ENCODE assay signal across 10 cellular contexts in the genomic region with DNA sequence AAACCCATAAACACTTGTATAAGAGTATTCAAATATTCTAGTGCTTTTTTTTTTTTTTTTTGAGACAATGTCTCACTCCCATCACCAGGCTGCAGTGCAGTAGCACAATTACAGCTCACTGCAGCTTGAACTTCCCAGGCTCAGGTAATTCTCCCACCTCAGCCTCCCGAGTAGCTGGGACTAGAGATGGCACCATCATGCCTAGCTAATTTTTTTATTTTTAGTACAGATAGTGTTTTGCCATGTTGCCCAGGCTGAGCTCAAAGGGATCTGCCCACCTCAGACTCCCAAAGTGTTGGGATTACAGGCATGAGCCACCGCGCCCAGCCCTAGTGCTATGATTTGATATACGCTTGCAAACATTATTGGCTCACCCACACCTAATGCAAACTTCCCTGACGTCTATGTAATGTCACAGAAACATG. TPM values are rescaled to one million over a fixed set of nuclear protein-coding genes. Genes with fewer than 3 reads are reported as not detected.
A peak's percentile ranks its signal among the peaks of the same experiment; 100 is the strongest.
DNase-seq lines count a peak whose midpoint lies in the region; ATAC-seq, FAIRE-seq and TF ChIP-seq lines count a peak whose summit lies in the region.
"Had no signal": no experiment of that assay in that cellular context is flagged by ENCODE, and none has a peak within 500 bp of the region (broad histone marks: within the 10 kb centered on the region; RNA-seq: fewer than 3 reads in every experiment).

No MANE protein-coding gene starts in this region.

- intact Hi-C loops in left lung (cut with DNase I), result no loop called here

- DNase-seq in CD4-positive, CD25-positive, alpha-beta regulatory T cell, result peak in 1 of 3 donors; percentile 36
- DNase-seq in HTR-8/SVneo (ENCODE audit: insufficient read length, low spot score) (no peak), astrocyte of the spinal cord (ENCODE audit: low read depth, low spot score) (no peak), left lung (no peak), T-helper 9 cell (no peak), GM20000 (ENCODE audit: low spot score) (no peak), NCI-H2029 (lab: John Stamatoyannopoulos, UW) (no peak)
- DNase-seq: Kasumi-1 had no signal

- TF ChIP-seq CTCF in astrocyte of the spinal cord (IDR thresholded peaks at IDR 0.05; ENCODE audit: low read depth, low read length), result peak; percentile 15
- TF ChIP-seq CTCF in left lung (IDR thresholded peaks at IDR 0.05), result no peak
- no peak for TF ChIP-seq CTCF in GM20000 (IDR thresholded peaks at IDR 0.05; ENCODE audit: extremely low read depth, missing control alignments)

- peak overlapping the region; percentile 27 to 88 (median 78) for H3K4me3 Mint-ChIP-seq in CD4-positive, CD25-positive, alpha-beta regulatory T cell
- no peak overlapping the region for H3K4me3 Mint-ChIP-seq in stimulated activated memory B cell treated with anti-CD40 and anti-IgM and Interleukin-4, amounts not matched to agents 10 μg/mL and 1 μg/mL and 100 μg/mL, for 72 hours

- no peaks in the 10 kb centered on the region for H3K27me3 Mint-ChIP-seq in CD4-positive, CD25-positive, alpha-beta regulatory T cell
- H3K27me3 Mint-ChIP-seq in stimulated activated memory B cell treated with anti-CD40 and anti-IgM and Interleukin-4, amounts not matched to agents 10 μg/mL and 1 μg/mL and 100 μg/mL, for 72 hours, result no peaks in the 10 kb centered on the region

- H3K27ac Mint-ChIP-seq in CD4-positive, CD25-positive, alpha-beta regulatory T cell, result peak overlapping the region; percentile 59 to 77 (median 74)
- no peak overlapping the region for H3K27ac Mint-ChIP-seq in stimulated activated memory B cell treated with anti-CD40 and anti-IgM and Interleukin-4, amounts not matched to agents 10 μg/mL and 1 μg/mL and 100 μg/mL, for 72 hours

- H3K4me1 Mint-ChIP-seq in CD4-positive, CD25-positive, alpha-beta regulatory T cell, result peaks cover 54 to 84% (median 68%) of the 10 kb centered on the region in 4 donors
- H3K4me1 Mint-ChIP-seq in stimulated activated memory B cell treated with anti-CD40 and anti-IgM and Interleukin-4, amounts not matched to agents 10 μg/mL and 1 μg/mL and 100 μg/mL, for 72 hours, result peaks cover 11% of the 10 kb centered on the region

- H3K27ac ChIP-seq in CD4-positive, CD25-positive, alpha-beta regulatory T cell (ENCODE audit: insufficient read depth, low read length, poor library complexity, severe bottlenecking), result peak overlapping the region; percentile 18
- no peak overlapping the region for H3K27ac ChIP-seq in left lung

- in situ Hi-C loops in astrocyte of the spinal cord (cut with HindIII; ENCODE audit: low sequenced_read_pairs), result no loop called here

- peak overlapping the region; percentile 51 for H3K4me3 ChIP-seq in CD4-positive, CD25-positive, alpha-beta regulatory T cell (ENCODE audit: low read depth, low read length)
- H3K4me3 ChIP-seq in astrocyte of the spinal cord (ENCODE audit: low read depth, low read length), result no peak overlapping the region
- H3K4me3 ChIP-seq in left lung, result no peak overlapping the region

- no peaks in the 10 kb centered on the region for H3K27me3 ChIP-seq in CD4-positive, CD25-positive, alpha-beta regulatory T cell (ENCODE audit: control insufficient read depth, insufficient read depth, low read length)
- no peaks in the 10 kb centered on the region for H3K27me3 ChIP-seq in left lung

- H3K9me3 ChIP-seq in CD4-positive, CD25-positive, alpha-beta regulatory T cell (ENCODE audit: control insufficient read depth in 2 of 2, low read length in 2 of 2), result no peaks in the 10 kb centered on the region
- H3K9me3 ChIP-seq in left lung, result no peaks in the 10 kb centered on the region

- peak; percentile 48 for FAIRE-seq in HTR-8/SVneo (lab: Jason Lieb, UNC)
- FAIRE-seq: astrocyte had no signal

- peak in 1 of 2 donors; percentile 17 for ATAC-seq in CD4-positive, CD25-positive, alpha-beta regulatory T cell (ENCODE audit: low read depth in 2 of 2)
- ATAC-seq in left lung, result peak; percentile 72
- no peak for ATAC-seq in stimulated activated memory B cell treated with anti-CD40 and anti-IgM and Interleukin-4, amounts not matched to agents 10 μg/mL and 1 μg/mL and 100 μg/mL, for 72 hours

- peaks cover 14% of the 10 kb centered on the region for H3K36me3 Mint-ChIP-seq in CD4-positive, CD25-positive, alpha-beta regulatory T cell
- H3K36me3 Mint-ChIP-seq in stimulated activated memory B cell treated with anti-CD40 and anti-IgM and Interleukin-4, amounts not matched to agents 10 μg/mL and 1 μg/mL and 100 μg/mL, for 72 hours, result peaks cover 19% of the 10 kb centered on the region

- H3K9me3 Mint-ChIP-seq in CD4-positive, CD25-positive, alpha-beta regulatory T cell, result peaks cover 0 to 1% (median 0%) of the 10 kb centered on the region in 7 donors
- peaks cover 3% of the 10 kb centered on the region for H3K9me3 Mint-ChIP-seq in stimulated activated memory B cell treated with anti-CD40 and anti-IgM and Interleukin-4, amounts not matched to agents 10 μg/mL and 1 μg/mL and 100 μg/mL, for 72 hours

- peaks cover 76% of the 10 kb centered on the region for H3K4me1 ChIP-seq in CD4-positive, CD25-positive, alpha-beta regulatory T cell (ENCODE audit: control insufficient read depth, insufficient read depth, low read length, poor library complexity, severe bottlenecking)
- H3K4me1 ChIP-seq in left lung, result peaks cover 26 to 56% of the 10 kb centered on the region in 2 donors

- peaks cover 28% of the 10 kb centered on the region for H3K36me3 ChIP-seq in CD4-positive, CD25-positive, alpha-beta regulatory T cell (ENCODE audit: control insufficient read depth, insufficient read depth, low read length)
- H3K36me3 ChIP-seq in left lung, result peaks cover 0 to 29% of the 10 kb centered on the region in 2 donors

RNA-seq across cellular contexts. Expression of a gene that starts 11.8 kb away (rescaled TPM):
- 234 TPM for total RNA-seq in CD4-positive, CD25-positive, alpha-beta regulatory T cell
- polyA plus RNA-seq in CD4-positive, CD25-positive, alpha-beta regulatory T cell, result 10 to 100 TPM; 25.3 to 59.8 (median 45.8) TPM
- total RNA-seq in left lung, result 100 to 1,000 TPM; 309 to 464 TPM
